In genomic region chr6:132969188-132969587, GRCh38 we compare ENCODE assay signal across 1 cellular context.
TF ChIP-seq lines count a peak whose summit lies in the region.

No MANE protein-coding gene starts in this region.

TF ChIP-seq in GM23338, 12 proteins besides CTCF, POLR2A, EP300 and RAD21 (continued from another document):
- TF ChIP-seq ZNF462 (CRISPR knock-in tag; IDR thresholded peaks at IDR 0.05): no peak
- TF ChIP-seq EZH2phosphoT487 (IDR thresholded peaks at IDR 0.05; ENCODE audit: unreplicated experiment): no peak
- no peak for TF ChIP-seq STAT1 (IDR thresholded peaks at IDR 0.05; ENCODE audit: unreplicated experiment)
- TF ChIP-seq NANOG (IDR thresholded peaks at IDR 0.05; ENCODE audit: borderline replicate concordance): no peak
- no peak for TF ChIP-seq POLR2AphosphoS5 (IDR thresholded peaks at IDR 0.05; ENCODE audit: low read depth)
- TF ChIP-seq ZNF114 (CRISPR knock-in tag; IDR thresholded peaks at IDR 0.05): no peak
- no peak for TF ChIP-seq CREB1 (CRISPR knock-in tag; IDR thresholded peaks at IDR 0.05; ENCODE audit: low read depth)
- TF ChIP-seq JUNB (IDR thresholded peaks at IDR 0.05; ENCODE audit: unreplicated experiment): no peak
- no peak for TF ChIP-seq ZNF331 (CRISPR knock-in tag; IDR thresholded peaks at IDR 0.05; ENCODE audit: low read depth)
